In the genomic region with DNA sequence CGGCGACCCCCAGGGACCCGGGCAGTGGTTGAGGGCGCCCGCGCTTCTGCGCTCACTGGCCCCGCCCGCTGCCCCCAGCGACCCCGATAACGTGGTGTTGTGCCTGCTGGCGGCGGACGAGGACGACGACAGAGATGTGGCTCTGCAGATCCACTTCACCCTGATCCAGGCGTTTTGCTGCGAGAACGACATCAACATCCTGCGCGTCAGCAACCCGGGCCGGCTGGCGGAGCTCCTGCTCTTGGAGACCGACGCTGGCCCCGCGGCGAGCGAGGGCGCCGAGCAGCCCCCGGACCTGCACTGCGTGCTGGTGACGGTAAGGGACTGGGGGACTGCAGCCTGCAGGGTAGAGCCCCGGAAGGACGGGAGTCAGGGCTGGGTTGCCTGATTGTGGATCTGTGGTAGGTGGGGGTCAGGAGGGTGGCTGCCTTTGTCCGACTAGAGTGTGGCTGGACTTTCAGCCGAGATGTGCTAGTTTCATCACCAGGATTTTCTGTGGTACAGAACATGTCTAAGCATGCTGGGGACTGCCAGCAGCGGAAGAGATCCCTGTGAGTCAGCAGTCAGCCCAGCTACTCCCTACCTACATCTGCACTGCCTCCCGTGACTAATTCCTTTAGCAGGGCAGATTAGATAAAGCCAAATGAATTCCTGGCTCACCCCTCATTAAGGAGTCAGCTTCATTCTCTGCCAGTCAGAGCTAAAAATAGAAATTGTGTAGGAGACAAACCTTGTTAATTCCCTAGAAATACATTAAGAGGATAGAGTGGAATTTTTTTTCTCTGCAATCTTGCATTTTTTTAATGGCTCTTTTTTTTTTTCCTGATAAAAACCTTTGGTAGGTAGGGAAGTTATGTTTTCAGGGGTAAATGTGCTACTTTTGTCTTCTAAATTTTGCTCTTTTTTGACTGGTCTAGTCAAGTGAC, we compare ENCODE assay signal across 8 cellular contexts. TPM values are rescaled to one million over a fixed set of nuclear protein-coding genes. Genes with fewer than 3 reads are reported as not detected.
DNase-seq lines count a peak whose midpoint lies in the region; ATAC-seq and TF ChIP-seq lines count a peak whose summit lies in the region.

No MANE protein-coding gene starts in this region.

- WGBS in lower leg skin, 2 donors = 0% methylated on average over 8 to 16 of the region's 42 CpGs

- peaks cover 27 to 34% of the 10 kb centered on the region in 2 donors for H3K4me1 ChIP-seq in duodenal mucosa (ENCODE audit: control insufficient read depth in 1 of 2, insufficient read depth in 2 of 2, low read length in 2 of 2)

- H3K27ac ChIP-seq in C4-2B (peak overlapping the region; percentile 89), duodenal mucosa (ENCODE audit: low read depth, low read length) (peak overlapping the region; percentile 91)

- ATAC-seq in GM19324 (IDR thresholded peaks at IDR 0.05; ENCODE audit: low FRiP score, unreplicated experiment) (peak; percentile 16), HG03460 (IDR thresholded peaks at IDR 0.05; ENCODE audit: unreplicated experiment) (peak; percentile 25)

- H3K36me3 ChIP-seq in duodenal mucosa (ENCODE audit: control insufficient read depth in 1 of 2, insufficient read depth in 2 of 2, low read length in 2 of 2) = peaks cover 8 to 17% of the 10 kb centered on the region in 2 donors

- TF ChIP-seq CTCF in C4-2B (conservative IDR thresholded peaks at IDR 0.05) = peak; percentile 9; the same call in 1 of the 2 replicates
- TF ChIP-seq CTCF in lower leg skin (IDR thresholded peaks at IDR 0.05) = no peak

- no peaks in the 10 kb centered on the region for H3K9me3 ChIP-seq in duodenal mucosa (ENCODE audit: control insufficient read depth in 1 of 2, low read length in 2 of 2)

- H3K9ac ChIP-seq in duodenal mucosa (ENCODE audit: low read depth in 1 of 2, low read length in 2 of 2) = peak overlapping the region; percentile 89 to 97

- H3K27me3 ChIP-seq in duodenal mucosa (ENCODE audit: control insufficient read depth in 1 of 2, insufficient read depth in 2 of 2, low read length in 2 of 2) = no peaks in the 10 kb centered on the region

- DNase-seq in NCI-H69 (lab: John Stamatoyannopoulos, UW) (peak; percentile 75), lower leg skin (ENCODE audit: low spot score in 2 of 2) (peak; percentile 88 to 94)
- DNase-seq in activated CD4-positive, alpha-beta T cell treated with anti-CD3 and anti-CD28 coated beads, Interleukin-2, amount 50 U/mL, for 4 hours = peak; percentile 29 to 43
- peak in 2 of 3 donors; percentile 9 to 25 for DNase-seq in stimulated activated CD4-positive, alpha-beta T cell treated with anti-CD3 and anti-CD28 coated beads, TNF-alpha, amount 100 ng/mL, for 1 hour (ENCODE audit: low read depth in 3 of 3, low spot score in 1 of 3)

- TF ChIP-seq POLR2A in lower leg skin (IDR thresholded peaks at IDR 0.05) = no peak

- intact Hi-C loops in lower leg skin (cut with DNase I; ENCODE audit: low total_unique reads) = loop anchor here (10.0 kb wide), 1 partner anchor 68 kb away; no protein-coding TSS in a partner anchor

- H3K4me3 ChIP-seq in duodenal mucosa (ENCODE audit: low read depth in 1 of 2, low read length in 2 of 2) (peak overlapping the region; percentile 82 to 94), lower leg skin (ENCODE audit: low read depth, poor library complexity, severe bottlenecking) (peak overlapping the region; percentile 71)

RNA-seq across cellular contexts. Expression of a gene that starts 1.5 kb away (rescaled TPM):
- 10 to 100 TPM; 25.2 to 44.4 (median 29.0) TPM for total RNA-seq in lower leg skin

Comparison
In these comparisons a context has a peak if more than half of its experiments do, and no peak if none do; other contexts are left out.
1. Peak in every context shown above with its lines: DNase-seq, ATAC-seq, H3K4me3 ChIP-seq and H3K27ac ChIP-seq.
2. DNase-seq: peak in every context shown above with its lines; median percentile 91 in lower leg skin; 75 in NCI-H69; 36 in activated CD4-positive, alpha-beta T cell treated with anti-CD3 and anti-CD28 coated beads, Interleukin-2, amount 50 U/mL, for 4 hours; 17 in stimulated activated CD4-positive, alpha-beta T cell treated with anti-CD3 and anti-CD28 coated beads, TNF-alpha, amount 100 ng/mL, for 1 hour.